ENCODE assay signal across 10 cellular contexts in genomic region chr22:24302591-24302990, GRCh38. TPM values are rescaled to one million over a fixed set of nuclear protein-coding genes. Genes with fewer than 3 reads are reported as not detected.
DNase-seq lines count a peak whose midpoint lies in the region; ATAC-seq and TF ChIP-seq lines count a peak whose summit lies in the region.
"Had no signal": no experiment of that assay in that cellular context is flagged by ENCODE, and none has a peak within 500 bp of the region (broad histone marks: within the 10 kb centered on the region; RNA-seq: fewer than 3 reads in every experiment).

No MANE protein-coding gene starts in this region.

- no peak overlapping the region for H3K4me3 ChIP-seq in heart right ventricle
- H3K4me3 ChIP-seq in body of pancreas, result no peak overlapping the region
- H3K4me3 ChIP-seq in mucosa of rectum (ENCODE audit: low read length in 2 of 2), result peak overlapping the region in 1 of 2 donors; percentile 56
- H3K4me3 ChIP-seq: GM23248, uterus had no signal

- 40 to 42% methylated on average over 1 of the region's 1 CpG for WGBS in heart right ventricle, 2 donors
- 6 to 18% methylated on average over 1 of the region's 1 CpG for WGBS in body of pancreas, 2 donors

- H3K36me3 ChIP-seq in heart right ventricle (peaks cover 0 to 41% (median 6%) of the 10 kb centered on the region in 9 donors), body of pancreas (replicated peaks in 1 of 2; ENCODE audit: insufficient read depth in 1 of 2, low read depth in 2 of 2) (no peaks in the 10 kb centered on the region), mucosa of rectum (ENCODE audit: control insufficient read depth in 2 of 2, insufficient read depth in 2 of 2, low read length in 2 of 2) (peaks cover 7 to 10% of the 10 kb centered on the region in 2 donors)
- H3K36me3 ChIP-seq: uterus had no signal

- peaks cover 30% of the 10 kb centered on the region for H3K36me3 Mint-ChIP-seq in HFFc6 (ENCODE audit: low read depth)

- peaks cover 0 to 7% (median 0%) of the 10 kb centered on the region in 11 donors for H3K9me3 ChIP-seq in heart right ventricle
- no peaks in the 10 kb centered on the region for H3K9me3 ChIP-seq in body of pancreas
- H3K9me3 ChIP-seq in mucosa of rectum (ENCODE audit: control insufficient read depth in 2 of 2, low read length in 2 of 2), result no peaks in the 10 kb centered on the region
- H3K9me3 ChIP-seq: uterus had no signal

- H3K4me1 ChIP-seq in heart right ventricle (peaks cover 9 to 64% (median 52%) of the 10 kb centered on the region in 9 donors), body of pancreas (peaks cover 45% of the 10 kb centered on the region), mucosa of rectum (ENCODE audit: control insufficient read depth in 2 of 2, insufficient read depth in 2 of 2, low read length in 2 of 2) (peaks cover 17 to 38% of the 10 kb centered on the region in 2 donors)

- no peak for TF ChIP-seq POLR2A in body of pancreas (IDR thresholded peaks at IDR 0.05)

- ATAC-seq in heart right ventricle (peak in 1 of 8 donors; percentile 12), Right ventricle myocardium inferior (no peak), body of pancreas (no peak), GM19328 (IDR thresholded peaks at IDR 0.05; ENCODE audit: unreplicated experiment) (no peak), GM19467 (IDR thresholded peaks at IDR 0.05; ENCODE audit: unreplicated experiment) (no peak)

- H3K27me3 ChIP-seq in heart right ventricle (no peaks in the 10 kb centered on the region), body of pancreas (no peaks in the 10 kb centered on the region), mucosa of rectum (ENCODE audit: control insufficient read depth in 2 of 2, insufficient read depth in 2 of 2, low read length in 2 of 2) (no peaks in the 10 kb centered on the region)
- H3K27me3 ChIP-seq: uterus had no signal

- intact Hi-C loops in heart right ventricle (cut with DNase I) (no loop called here), Right ventricle myocardium inferior (cut with DNase I) (loop anchor here (2.0 kb wide), 1 partner anchor 14 kb away; no protein-coding TSS in a partner anchor), body of pancreas (cut with DNase I) (no loop called here)

- TF ChIP-seq CTCF in heart right ventricle (IDR thresholded peaks at IDR 0.05) (no peak), body of pancreas (IDR thresholded peaks at IDR 0.05) (no peak), HFFc6 (IDR thresholded peaks at IDR 0.05) (no peak)

- H3K4me1 Mint-ChIP-seq in HFFc6 (ENCODE audit: low read depth), result peaks cover 45% of the 10 kb centered on the region

- no peak overlapping the region for H3K4me3 Mint-ChIP-seq in HFFc6

- no peaks in the 10 kb centered on the region for H3K27me3 Mint-ChIP-seq in HFFc6 (ENCODE audit: insufficient read depth)

- no peak overlapping the region for H3K9ac ChIP-seq in mucosa of rectum (ENCODE audit: low read depth in 1 of 2, low read length in 2 of 2)
- H3K9ac ChIP-seq: GM23248 had no signal

- H3K27ac ChIP-seq in heart right ventricle (peak overlapping the region in 8 of 10 donors; percentile 7 to 81 (median 51)), body of pancreas (peak overlapping the region; percentile 66 to 87 (median 81)), mucosa of rectum (ENCODE audit: low read depth in 2 of 2, low read length in 2 of 2) (peak overlapping the region; percentile 89 to 91)
- H3K27ac ChIP-seq: GM23248 had no signal

- no peak overlapping the region for H3K27ac Mint-ChIP-seq in HFFc6

- H3K9me3 Mint-ChIP-seq in HFFc6, result peaks cover 4% of the 10 kb centered on the region; the same call in 1 of the 2 replicates

- DNase-seq in heart right ventricle, result no peak
- no peak for DNase-seq in Right ventricle myocardium inferior (ENCODE audit: missing footprints)
- no peak for DNase-seq in body of pancreas
- DNase-seq in stimulated activated CD4-positive, alpha-beta T cell treated with anti-CD3 and anti-CD28 coated beads, Interleukin-2, amount 100 ng/mL, for 48 hours, result no peak
- DNase-seq in HFFc6, result no peak
- DNase-seq: GM23248 had no signal

RNA-seq across cellular contexts. Expression of gene SPECC1L, which starts 32.0 kb away (rescaled TPM):
- total RNA-seq in heart right ventricle (10 to 100 TPM; 34.4 to 61.7 (median 51.8) TPM), Right ventricle myocardium inferior (45.7 TPM), body of pancreas (10 to 100 TPM; 23.1 to 26.0 TPM)
- 1 to 10 TPM; 8.3 to 9.1 TPM for polyA plus RNA-seq in heart right ventricle
- 10 to 100 TPM; 47.3 to 61.5 (median 59.1) TPM for total RNA-seq in HFFc6 (2021; fragmentation: NEBNext Ultra II Directional; extraction: Animal tissue kit (Norgen Biotek cat#: 25700))

RNA-seq across cellular contexts. Expression of gene GGT5, which starts 57.7 kb away (rescaled TPM):
- 10 to 100 TPM in 4 of 10 donors, 1 to 10 TPM in 6; 4.3 to 32.7 (median 8.5) TPM for total RNA-seq in heart right ventricle
- polyA plus RNA-seq in heart right ventricle, result 10 to 100 TPM; 66.5 to 67.4 TPM
- total RNA-seq in Right ventricle myocardium inferior, result 27.6 TPM
- total RNA-seq in body of pancreas, result 10 to 100 TPM; 24.9 to 41.2 TPM
- total RNA-seq in HFFc6 (2021; fragmentation: NEBNext Ultra II Directional; extraction: Animal tissue kit (Norgen Biotek cat#: 25700)), result under 1 TPM; 0.17 to 0.61 (median 0.27) TPM
